Comparison of ENCODE assay signal across 1 cellular context in genomic region chr12:1496162-1496925, GRCh38.
TF ChIP-seq lines count a peak whose summit lies in the region.

No MANE protein-coding gene starts in this region.

TF ChIP-seq in WTC11, 78 proteins besides CTCF, POLR2A, EP300 and RAD21 (continued from another document):
- TF ChIP-seq E2F5 (CRISPR knock-in tag; IDR thresholded peaks at IDR 0.05) = no peak
